ENCODE assay signal across 8 cellular contexts in genomic region chr11:88231894-88232482, GRCh38. TPM values are rescaled to one million over a fixed set of nuclear protein-coding genes. Genes with fewer than 3 reads are reported as not detected.
DNase-seq lines count a peak whose midpoint lies in the region; ATAC-seq and TF ChIP-seq lines count a peak whose summit lies in the region.

No MANE protein-coding gene starts in this region.

- H3K79me2 ChIP-seq in DND-41 (ENCODE audit: insufficient read depth, low read length) (no peaks in the 10 kb centered on the region), PC-9 (ENCODE audit: low read depth) (no peaks in the 10 kb centered on the region)

- H3K9me3 ChIP-seq in DND-41 (ENCODE audit: insufficient read depth, low read length, severe bottlenecking) (peaks cover 34% of the 10 kb centered on the region), PC-9 (ENCODE audit: insufficient read depth, low read depth) (peaks cover 12% of the 10 kb centered on the region; the same call in 1 of the 2 replicates)
- peaks cover 0 to 15% (median 0%) of the 10 kb centered on the region in 3 experiments for H3K9me3 ChIP-seq in naive thymus-derived CD4-positive, alpha-beta T cell (ENCODE audit: control insufficient read depth in 2 of 3, low read length in 3 of 3)

- H3K4me1 Mint-ChIP-seq in naive thymus-derived CD4-positive, alpha-beta T cell: peaks cover 0 to 4% (median 0%) of the 10 kb centered on the region in 7 donors

- H3K9me2 ChIP-seq in PC-9 (ENCODE audit: insufficient read depth): no peaks in the 10 kb centered on the region

- H3K27ac ChIP-seq in DND-41 (ENCODE audit: low read length) (no peak overlapping the region), PC-9 (no peak overlapping the region)
- H3K27ac ChIP-seq in naive thymus-derived CD4-positive, alpha-beta T cell (ENCODE audit: low read depth, low read length): no peak overlapping the region

- no peak overlapping the region for H3K27ac Mint-ChIP-seq in naive thymus-derived CD4-positive, alpha-beta T cell

- BruUV-seq in PC-9 (replicated peaks; lab: Mats Ljungman, UMichigan): no TSS peak

- DNase-seq in DND-41 (peak; percentile 17), PC-9 (peak; percentile 4 to 35), dedifferentiated amniotic fluid mesenchymal stem cell (ENCODE audit: extremely low spot score) (peak; percentile 27), posterior cingulate gyrus (no peak), putamen (ENCODE audit: low spot score) (no peak)
- peak in 5 of 9 donors; percentile 1 to 50 (median 29) for DNase-seq in naive thymus-derived CD4-positive, alpha-beta T cell

- H3K4me3 Mint-ChIP-seq in naive thymus-derived CD4-positive, alpha-beta T cell: no peak overlapping the region

- intact Hi-C loops in PC-9 (cut with micrococcal nuclease; ENCODE audit: unreplicated experiment) (loop anchor here (1.0 kb wide), 1 partner anchor 312 kb away; no protein-coding TSS in a partner anchor), posterior cingulate gyrus (cut with DNase I) (no loop called here)
- intact Hi-C loops in naive thymus-derived CD4-positive, alpha-beta T cell (cut with micrococcal nuclease): loop anchor here (1.0 to 5.0 kb wide), 6 partner anchors 105 to 661 kb away; partner anchors contain the start of gene CTSC (in 2 of the 2)

- H3K9me3 Mint-ChIP-seq in naive thymus-derived CD4-positive, alpha-beta T cell: peaks cover 11 to 33% (median 25%) of the 10 kb centered on the region in 11 donors

- H4K20me1 ChIP-seq in DND-41 (ENCODE audit: insufficient read depth, low read length) (no peaks in the 10 kb centered on the region), PC-9 (ENCODE audit: insufficient read depth) (no peaks in the 10 kb centered on the region)

- no peaks in the 10 kb centered on the region for H3K36me3 ChIP-seq in DND-41 (ENCODE audit: insufficient read depth, low read length)
- H3K36me3 ChIP-seq in PC-9 (ENCODE audit: low read depth): no peaks in the 10 kb centered on the region
- H3K36me3 ChIP-seq in naive thymus-derived CD4-positive, alpha-beta T cell (ENCODE audit: control insufficient read depth in 2 of 3, insufficient read depth in 3 of 3, low read length in 3 of 3): no peaks in the 10 kb centered on the region

- H2AFZ ChIP-seq in DND-41 (ENCODE audit: low read depth, low read length) (no peak overlapping the region), PC-9 (no peak overlapping the region)

- TF ChIP-seq CTCF in DND-41 (IDR thresholded peaks at IDR 0.05; ENCODE audit: borderline replicate concordance, extremely low read depth, low read length, poor library complexity, severe bottlenecking) (peak; percentile 55), PC-9 (conservative IDR thresholded peaks at IDR 0.05) (peak; percentile 84)

- ATAC-seq in DND-41 (ENCODE audit: insufficient read depth, low read depth): peak; percentile 80
- ATAC-seq in GM19025 (IDR thresholded peaks at IDR 0.05; ENCODE audit: low read depth, unreplicated experiment): peak; percentile 81
- ATAC-seq in HG03097 (IDR thresholded peaks at IDR 0.05; ENCODE audit: low FRiP score, unreplicated experiment): peak; percentile 86
- peak; percentile 65 for ATAC-seq in naive thymus-derived CD4-positive, alpha-beta T cell

- peaks cover 0 to 24% (median 7%) of the 10 kb centered on the region in 5 donors for H3K36me3 Mint-ChIP-seq in naive thymus-derived CD4-positive, alpha-beta T cell

- H3K4me3 ChIP-seq in DND-41 (ENCODE audit: low read depth in 1 of 2, low read length in 2 of 2) (no peak overlapping the region), PC-9 (no peak overlapping the region)
- no peak overlapping the region for H3K4me3 ChIP-seq in naive thymus-derived CD4-positive, alpha-beta T cell (ENCODE audit: low read length)

- H3K4me1 ChIP-seq in DND-41 (ENCODE audit: insufficient read depth, low read length) (no peaks in the 10 kb centered on the region), PC-9 (replicated peaks; ENCODE audit: insufficient read depth) (no peaks in the 10 kb centered on the region)
- no peaks in the 10 kb centered on the region for H3K4me1 ChIP-seq in naive thymus-derived CD4-positive, alpha-beta T cell (ENCODE audit: control insufficient read depth in 2 of 2, insufficient read depth in 2 of 2, low read length in 2 of 2)

- H3F3A ChIP-seq in PC-9 (ENCODE audit: insufficient read depth, low read depth): no peaks in the 10 kb centered on the region

- CTCF ChIA-PET in PC-9 (lab: Charles Lee): no interaction called here
- CTCF ChIA-PET in naive thymus-derived CD4-positive, alpha-beta T cell (lab: Charles Lee): interaction anchor here (0.7 to 3.6 kb wide), 7 partner anchors 197 to 685 kb away, joined by 3 to 16 read pairs (median 3); no protein-coding TSS in a partner anchor

- peaks cover 0 to 8% (median 0%) of the 10 kb centered on the region in 5 donors for H3K27me3 Mint-ChIP-seq in naive thymus-derived CD4-positive, alpha-beta T cell

- H3K9ac ChIP-seq in DND-41 (ENCODE audit: low read depth, low read length): no peak overlapping the region

- POLR2A ChIA-PET in PC-9 (lab: Charles Lee; ENCODE audit: unreplicated experiment): no interaction called here
- POLR2A ChIA-PET in naive thymus-derived CD4-positive, alpha-beta T cell (lab: Charles Lee): interaction anchor here (0.6 kb wide), 1 partner anchor 24 kb away, joined by 3 read pairs; no protein-coding TSS in a partner anchor

- H3K4me2 ChIP-seq in DND-41 (ENCODE audit: insufficient read depth, low read length) (no peak overlapping the region), PC-9 (no peak overlapping the region)

- no peaks in the 10 kb centered on the region for H3K27me3 ChIP-seq in DND-41 (ENCODE audit: insufficient read depth, low read length, poor library complexity)
- H3K27me3 ChIP-seq in PC-9 (ENCODE audit: insufficient read depth, low read depth): no peaks in the 10 kb centered on the region
- no peaks in the 10 kb centered on the region for H3K27me3 ChIP-seq in naive thymus-derived CD4-positive, alpha-beta T cell (ENCODE audit: control insufficient read depth in 2 of 2, insufficient read depth in 2 of 2, low read length in 2 of 2)

RNA-seq across cellular contexts. Expression of gene RAB38, which starts 56.7 kb away (rescaled TPM):
- 12.7 and 14.2 TPM in 2 replicates for total RNA-seq in PC-9 (2021)
- total RNA-seq in naive thymus-derived CD4-positive, alpha-beta T cell: 1 to 10 TPM in 2 of 5 experiments, under 1 TPM in 2, not detected in 1; 0.21 to 1.9 (median 0.92) TPM
- under 1 TPM in 1 of 2 donors, not detected in 1; 0.14 TPM for polyA plus RNA-seq in naive thymus-derived CD4-positive, alpha-beta T cell

Comparison
In these comparisons a context has a peak if more than half of its experiments do, and no peak if none do; other contexts are left out.
1. DNase-seq: peak in DND-41 (single experiment), PC-9 (2 of 2), dedifferentiated amniotic fluid mesenchymal stem cell (single experiment) and naive thymus-derived CD4-positive, alpha-beta T cell (5 of 9); none in posterior cingulate gyrus (0 of 10) and putamen (single experiment).
2. Peak in every context shown above with its lines, with median percentiles within 50 percentile points of each other: ATAC-seq.